Comparison of ENCODE assay signal across 8 cellular contexts in genomic region chr3:101573449-101574387, GRCh38. TPM values are rescaled to one million over a fixed set of nuclear protein-coding genes. Genes with fewer than 3 reads are reported as not detected.
DNase-seq lines count a peak whose midpoint lies in the region; TF ChIP-seq lines count a peak whose summit lies in the region.

TSS of gene PCNP (plus strand) at chr3:101574180. CDS start at chr3:101574216, 36 bp downstream.

- peaks cover 40% of the 10 kb centered on the region for H3K79me2 ChIP-seq in neural cell (replicated peaks; ENCODE audit: insufficient read depth, low read length)

- H3K9me3 ChIP-seq in ES-I3 (ENCODE audit: control insufficient read depth, insufficient read depth, low read length) (no peaks in the 10 kb centered on the region), neural cell (ENCODE audit: low read length) (no peaks in the 10 kb centered on the region), stomach smooth muscle (ENCODE audit: control insufficient read depth in 2 of 2, low read length in 2 of 2) (no peaks in the 10 kb centered on the region)

- peak; percentile 98 for TF ChIP-seq CTCF in neural cell (IDR thresholded peaks at IDR 0.05; ENCODE audit: poor library complexity, severe bottlenecking)

- H3K9ac ChIP-seq in ES-I3 (ENCODE audit: low read depth, low read length) (peak within 1 kb of the TSS; percentile 88), neural cell (ENCODE audit: low read length) (peak within 1 kb of the TSS; percentile 99), stomach smooth muscle (ENCODE audit: low read length in 2 of 2) (peak within 1 kb of the TSS; percentile 99)

- TF ChIP-seq RAD21 in neural cell (conservative IDR thresholded peaks at IDR 0.05) = peak; percentile 69

- peak within 1 kb of the TSS; percentile 97 for H3K27ac ChIP-seq in neural cell (ENCODE audit: low read length)
- peak within 1 kb of the TSS; percentile 90 for H3K27ac ChIP-seq in stomach smooth muscle (ENCODE audit: low read length)

- TF ChIP-seq EP300 in neural cell (conservative IDR thresholded peaks at IDR 0.05; ENCODE audit: poor library complexity, severe bottlenecking) = peak; percentile 81

- DNase-seq in H7 (peak; percentile 90), M059J (ENCODE audit: low read depth) (peak; percentile 100), SHP77 treated with DMSO at 0.1 percent for 48 hours (lab: John Stamatoyannopoulos, UW) (peak; percentile 97), activated gamma-delta T cell (lab: John Stamatoyannopoulos, UW) (peak; percentile 87), fibroblast of the conjunctiva (ENCODE audit: low read depth) (peak; percentile 97)

- no peaks in the 10 kb centered on the region for H3K9me2 ChIP-seq in neural cell (ENCODE audit: insufficient read depth, low read length)

- H3F3A ChIP-seq in neural cell (ENCODE audit: insufficient read depth, low read length, poor library complexity, severe bottlenecking) = peaks cover 8% of the 10 kb centered on the region

- no peaks in the 10 kb centered on the region for H4K20me1 ChIP-seq in neural cell (ENCODE audit: insufficient read depth)

- H3K4me1 ChIP-seq in ES-I3 (ENCODE audit: insufficient read depth, low read length) (peaks cover 4% of the 10 kb centered on the region; the same call in 1 of the 2 replicates), stomach smooth muscle (ENCODE audit: control insufficient read depth, insufficient read depth, low read length) (peaks cover 6% of the 10 kb centered on the region)

- peak within 1 kb of the TSS; percentile 90 for H2AFZ ChIP-seq in neural cell (ENCODE audit: low read depth, low read length)

- H3K36me3 ChIP-seq in ES-I3 (ENCODE audit: insufficient read depth, low read length) (no peaks in the 10 kb centered on the region), H7 (replicated peaks; ENCODE audit: control insufficient read depth, insufficient read depth, low read length) (no peaks in the 10 kb centered on the region; the same call in none of the 2 replicates), neural cell (ENCODE audit: insufficient read depth, low read length) (no peaks in the 10 kb centered on the region), stomach smooth muscle (ENCODE audit: control insufficient read depth in 2 of 2, insufficient read depth in 2 of 2, low read length in 2 of 2) (peaks cover 0 to 3% of the 10 kb centered on the region in 2 donors)

- no peaks in the 10 kb centered on the region for H3K27me3 ChIP-seq in H7 (ENCODE audit: control insufficient read depth, insufficient read depth, low read length)
- no peaks in the 10 kb centered on the region for H3K27me3 ChIP-seq in neural cell (ENCODE audit: insufficient read depth, low read depth, low read length)
- H3K27me3 ChIP-seq in stomach smooth muscle (ENCODE audit: control insufficient read depth in 1 of 2, insufficient read depth in 2 of 2, low read length in 2 of 2) = no peaks in the 10 kb centered on the region

- H3K4me3 ChIP-seq in H7 (ENCODE audit: insufficient read depth, low read depth, low read length) (peak within 1 kb of the TSS; percentile 94), neural cell (ENCODE audit: low read length) (peak within 1 kb of the TSS; percentile 95), stomach smooth muscle (ENCODE audit: low read length in 2 of 2) (peak within 1 kb of the TSS; percentile 85 to 93)

- peak within 1 kb of the TSS; percentile 93 for H3K4me2 ChIP-seq in neural cell (ENCODE audit: low read length)

TF ChIP-seq in neural cell, 6 proteins besides CTCF, POLR2A, EP300 and RAD21:
- peak; percentile 94 for TF ChIP-seq REST (IDR thresholded peaks at IDR 0.05; ENCODE audit: borderline replicate concordance)
- peak; percentile 99 for TF ChIP-seq TAF1 (IDR thresholded peaks at IDR 0.05; ENCODE audit: low read depth)
- TF ChIP-seq POLR2AphosphoS5 (IDR thresholded peaks at IDR 0.05) = peak; percentile 99
- TF ChIP-seq EZH2 (IDR thresholded peaks at IDR 0.05; ENCODE audit: borderline replicate concordance, insufficient read depth, low read length, poor library complexity, severe bottlenecking) = no peak
- TF ChIP-seq SMC3 (conservative IDR thresholded peaks at IDR 0.05; ENCODE audit: poor library complexity) = peak; percentile 67
- TF ChIP-seq MXI1 (conservative IDR thresholded peaks at IDR 0.05; ENCODE audit: poor library complexity, severe bottlenecking) = peak; percentile 99
TF ChIP-seq in neural cell: peak in this region for 5.

RNA-seq across cellular contexts. Expression of gene PCNP, which starts in this region (rescaled TPM):
- total RNA-seq in H7 (2014; rRNA removed; shearing (Covaris generic)) = 68.2 and 92.0 TPM in 2 replicates
- total RNA-seq in M059J (2014; rRNA removed; shearing (Covaris generic)) = 107 and 131 TPM in 2 replicates
- 210 and 280 TPM in 2 replicates for polyA plus RNA-seq in neural cell
- polyA minus RNA-seq in neural cell = 127 and 146 TPM in 2 replicates

Comparison
In these comparisons a context has a peak if more than half of its experiments do, and no peak if none do; other contexts are left out.
1. Peak in every context shown above with its lines: DNase-seq, H3K4me3 ChIP-seq and H3K27ac ChIP-seq.